Comparison of ENCODE assay signal across 2 cellular contexts in genomic region chr10:5259132-5259951, GRCh38.
TF ChIP-seq lines count a peak whose summit lies in the region.

No MANE protein-coding gene starts in this region.

TF ChIP-seq in liver, 16 proteins besides CTCF, POLR2A, EP300 and RAD21 (continued from another document):
- TF ChIP-seq MAX (IDR thresholded peaks at IDR 0.05): no peak

TF ChIP-seq in HepG2, 621 proteins besides CTCF, POLR2A, EP300 and RAD21 (continued from another document):
- no peak for TF ChIP-seq YEATS4 (CRISPR knock-in tag; IDR thresholded peaks at IDR 0.05; ENCODE audit: borderline replicate concordance)
- no peak for TF ChIP-seq ZNF350 (CRISPR knock-in tag; IDR thresholded peaks at IDR 0.05; ENCODE audit: borderline replicate concordance, low read depth)
- no peak for TF ChIP-seq ZFP91 (CRISPR knock-in tag; IDR thresholded peaks at IDR 0.05; ENCODE audit: borderline replicate concordance)
- no peak for TF ChIP-seq IRF9 (CRISPR knock-in tag; IDR thresholded peaks at IDR 0.05; ENCODE audit: borderline replicate concordance)
- no peak for TF ChIP-seq IRX3 (CRISPR knock-in tag; IDR thresholded peaks at IDR 0.05; ENCODE audit: borderline replicate concordance, low read depth)
- no peak for TF ChIP-seq RARA (CRISPR knock-in tag; IDR thresholded peaks at IDR 0.05)
- no peak for TF ChIP-seq AGO1 (IDR thresholded peaks at IDR 0.05; ENCODE audit: low read depth, low read length, poor library complexity, severe bottlenecking)
- no peak for TF ChIP-seq NR0B2 (CRISPR knock-in tag; IDR thresholded peaks at IDR 0.05)
- no peak for TF ChIP-seq SNAPC4 (CRISPR knock-in tag; IDR thresholded peaks at IDR 0.05)
- no peak for TF ChIP-seq ZNF660 (CRISPR knock-in tag; IDR thresholded peaks at IDR 0.05; ENCODE audit: borderline replicate concordance, low read depth)
